Comparison of ENCODE assay signal across 23 cellular contexts in the genomic region with DNA sequence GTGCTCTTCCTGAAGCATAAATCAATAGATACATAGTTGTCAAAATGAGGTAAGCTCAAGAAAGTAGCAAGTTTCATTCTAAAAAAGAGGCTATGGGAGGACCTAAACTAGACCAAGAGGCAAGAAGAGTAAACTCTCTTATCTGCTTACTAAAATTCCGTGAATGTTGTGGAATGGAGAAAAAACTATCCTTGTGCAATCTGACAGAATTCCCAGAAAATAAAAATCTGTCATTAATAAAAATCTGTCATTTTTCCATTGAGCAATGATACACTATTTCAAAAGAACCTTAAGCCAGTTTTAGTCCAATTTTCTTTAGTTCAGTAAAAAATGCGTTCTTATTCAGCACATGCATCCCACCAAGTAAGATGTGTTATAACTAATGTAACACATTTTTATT.
"Had no signal": no experiment of that assay in that cellular context is flagged by ENCODE, and none has a peak within 500 bp of the region (broad histone marks: within the 10 kb centered on the region; RNA-seq: fewer than 3 reads in every experiment).

No MANE protein-coding gene starts in this region.

- ATAC-seq: activated T-helper 17 cell treated with anti-CD3 and anti-CD28 coated beads, Interleukin-2, amount 50 U/mL, for 72 hours; T-cell had no signal

- H3K27ac ChIP-seq: VCaP had no signal

- DNase-seq: activated CD4-positive, alpha-beta memory T cell treated with anti-CD3 and anti-CD28 coated beads, Interleukin-2, amount 10 ng/mL, durations not matched to agents 7 days and 5 days; activated CD4-positive, alpha-beta T cell treated with anti-CD3 and anti-CD28 coated beads, Interleukin-2, amount 10 ng/mL, durations not matched to agents 7 days and 5 days; activated CD4-positive, CD25-positive, alpha-beta regulatory T cell; activated gamma-delta T cell; activated naive CD4-positive, alpha-beta T cell treated with anti-CD3 and anti-CD28 coated beads for 36 hours; activated T-cell treated with anti-CD3 and anti-CD28 coated beads for 4 hours; activated T-cell treated with anti-CD3 and anti-CD28 coated beads, Interleukin-2, amount 50 U/mL, for 48 hours; anterior cingulate cortex; central memory CD4-positive, alpha-beta T cell; NCI-H1092; NCI-H1417 treated with DMSO at 0.1 percent for 48 hours; NCI-H1694; NCI-H2029; NCI-H345; NCI-H510A; NCI-H526 treated with DMSO at 0.1 percent for 48 hours; NCI-H82; SIG-M5; T-cell; T-helper 2 cell; T1000 had no signal
